14 cellular contexts compared by ENCODE assay signal in the genomic region with DNA sequence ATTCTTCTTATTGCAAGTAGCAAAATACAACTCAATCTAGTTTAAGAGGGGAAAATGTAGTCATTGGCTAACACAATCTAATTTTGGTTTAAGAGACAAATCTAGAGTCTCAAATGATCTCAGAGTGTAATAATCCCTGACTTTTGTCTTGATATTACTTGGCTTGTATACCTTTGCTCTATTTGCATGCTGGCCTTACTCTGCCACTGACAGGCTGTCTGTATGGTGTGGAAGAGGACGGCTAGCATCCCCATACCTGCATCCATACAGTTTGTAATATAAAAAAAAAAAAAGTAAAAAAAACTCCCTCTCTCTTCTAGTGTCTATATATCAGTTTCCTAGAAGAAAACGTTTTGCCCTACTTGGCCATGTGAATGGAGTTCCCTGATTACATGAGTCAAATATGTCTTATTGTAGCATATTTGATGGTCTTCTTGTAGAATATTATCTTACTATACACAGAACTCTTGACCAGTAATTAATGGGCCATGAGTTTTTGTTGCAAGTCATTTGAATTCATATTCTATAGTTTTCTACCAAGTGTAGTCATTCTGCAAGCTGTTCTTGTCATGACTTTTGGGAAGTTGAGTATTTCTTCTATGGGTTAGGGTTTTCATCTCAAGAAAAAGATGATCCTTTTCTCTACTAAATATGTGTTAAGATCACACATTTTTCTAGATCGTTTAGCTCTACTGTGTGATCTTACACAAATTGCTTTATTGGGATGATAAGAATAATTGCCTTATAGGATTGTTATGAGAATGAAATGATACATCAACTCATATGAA. TPM values are rescaled to one million over a fixed set of nuclear protein-coding genes. Genes with fewer than 3 reads are reported as not detected.
A peak's percentile ranks its signal among the peaks of the same experiment; 100 is the strongest.
DNase-seq lines count a peak whose midpoint lies in the region; ATAC-seq, FAIRE-seq and TF ChIP-seq lines count a peak whose summit lies in the region.
"Had no signal": no experiment of that assay in that cellular context is flagged by ENCODE, and none has a peak within 500 bp of the region (broad histone marks: within the 10 kb centered on the region; RNA-seq: fewer than 3 reads in every experiment).

No MANE protein-coding gene starts in this region.

- H3K27me3 ChIP-seq in MG63: no peaks in the 10 kb centered on the region
- H3K27me3 ChIP-seq: colonic mucosa, heart right ventricle, SJCRH30, uterus had no signal

- no peak for TF ChIP-seq CTCF in choroid plexus epithelial cell (conservative IDR thresholded peaks at IDR 0.05; ENCODE audit: low read depth, low read length)
- no peak for TF ChIP-seq CTCF in GM10266 (IDR thresholded peaks at IDR 0.05; ENCODE audit: control insufficient read depth, insufficient read depth, low read depth, missing control alignments)

- H3K36me3 ChIP-seq in MG63: no peaks in the 10 kb centered on the region
- H3K36me3 ChIP-seq: colonic mucosa, heart right ventricle, lower lobe of right lung, uterus had no signal

- ATAC-seq in HG03520 (IDR thresholded peaks at IDR 0.05; ENCODE audit: unreplicated experiment): peak; percentile 44
- ATAC-seq in stimulated activated effector memory CD8-positive, alpha-beta T cell treated with anti-CD3 and anti-CD28 coated beads, Interleukin-12 subunit alpha, Interleukin-12 subunit beta, amount 100 ng/mL, for 72 hours: peak; percentile 83
- ATAC-seq: heart right ventricle, lower lobe of right lung had no signal

- DNase-seq in activated naive CD4-positive, alpha-beta T cell treated with anti-CD3 and anti-CD28 coated beads, Interleukin-2, amount 10 ng/mL, durations not matched to agents 7 days and 5 days: no peak
- DNase-seq in choroid plexus epithelial cell (ENCODE audit: low read depth): peak; percentile 39
- DNase-seq in stimulated activated effector memory CD8-positive, alpha-beta T cell treated with anti-CD3 and anti-CD28 coated beads, Interleukin-12 subunit alpha, Interleukin-12 subunit beta, amount 100 ng/mL, for 72 hours (ENCODE audit: low spot score in 2 of 2): no peak
- DNase-seq in MG63: no peak
- no peak for DNase-seq in GM10266 (ENCODE audit: extremely low spot score)
- DNase-seq in frontal cortex (ENCODE audit: low spot score in 2 of 2): no peak
- DNase-seq: colonic mucosa, heart right ventricle, lower lobe of right lung, NCI-H524 treated with DMSO at 0.1 percent for 48 hours, SJCRH30, uterus had no signal

- CTCF ChIA-PET in activated naive CD4-positive, alpha-beta T cell treated with anti-CD3 and anti-CD28 coated beads, Interleukin-2, amount 10 ng/mL, durations not matched to agents 7 days and 5 days (lab: Charles Lee): no interaction called here

- peaks cover 19% of the 10 kb centered on the region for H3K36me3 Mint-ChIP-seq in activated naive CD4-positive, alpha-beta T cell treated with anti-CD3 and anti-CD28 coated beads, Interleukin-2, amount 50 U/mL, for 24 hours
- peaks cover 36% of the 10 kb centered on the region for H3K36me3 Mint-ChIP-seq in activated naive CD4-positive, alpha-beta T cell treated with anti-CD3 and anti-CD28 coated beads, Interleukin-2, amount 10 ng/mL, durations not matched to agents 7 days and 5 days
- peaks cover 87% of the 10 kb centered on the region for H3K36me3 Mint-ChIP-seq in stimulated activated effector memory CD8-positive, alpha-beta T cell treated with anti-CD3 and anti-CD28 coated beads, Interleukin-12 subunit alpha, Interleukin-12 subunit beta, amount 100 ng/mL, for 72 hours

- H3K4me3 Mint-ChIP-seq in activated naive CD4-positive, alpha-beta T cell treated with anti-CD3 and anti-CD28 coated beads, Interleukin-2, amount 50 U/mL, for 24 hours: peak overlapping the region; percentile 44
- H3K4me3 Mint-ChIP-seq in activated naive CD4-positive, alpha-beta T cell treated with anti-CD3 and anti-CD28 coated beads, Interleukin-2, amount 10 ng/mL, durations not matched to agents 7 days and 5 days: no peak overlapping the region
- peak overlapping the region; percentile 92 for H3K4me3 Mint-ChIP-seq in stimulated activated effector memory CD8-positive, alpha-beta T cell treated with anti-CD3 and anti-CD28 coated beads, Interleukin-12 subunit alpha, Interleukin-12 subunit beta, amount 100 ng/mL, for 72 hours

- peaks cover 5% of the 10 kb centered on the region for H3K9me3 Mint-ChIP-seq in activated naive CD4-positive, alpha-beta T cell treated with anti-CD3 and anti-CD28 coated beads, Interleukin-2, amount 50 U/mL, for 24 hours
- H3K9me3 Mint-ChIP-seq in activated naive CD4-positive, alpha-beta T cell treated with anti-CD3 and anti-CD28 coated beads, Interleukin-2, amount 10 ng/mL, durations not matched to agents 7 days and 5 days: peaks cover 1% of the 10 kb centered on the region
- H3K9me3 Mint-ChIP-seq in stimulated activated effector memory CD8-positive, alpha-beta T cell treated with anti-CD3 and anti-CD28 coated beads, Interleukin-12 subunit alpha, Interleukin-12 subunit beta, amount 100 ng/mL, for 72 hours: no peaks in the 10 kb centered on the region

- no peaks in the 10 kb centered on the region for H3K27me3 Mint-ChIP-seq in activated naive CD4-positive, alpha-beta T cell treated with anti-CD3 and anti-CD28 coated beads, Interleukin-2, amount 50 U/mL, for 24 hours
- H3K27me3 Mint-ChIP-seq in activated naive CD4-positive, alpha-beta T cell treated with anti-CD3 and anti-CD28 coated beads, Interleukin-2, amount 10 ng/mL, durations not matched to agents 7 days and 5 days: no peaks in the 10 kb centered on the region

- peak overlapping the region; percentile 59 for H3K27ac Mint-ChIP-seq in activated naive CD4-positive, alpha-beta T cell treated with anti-CD3 and anti-CD28 coated beads, Interleukin-2, amount 50 U/mL, for 24 hours
- no peak overlapping the region for H3K27ac Mint-ChIP-seq in activated naive CD4-positive, alpha-beta T cell treated with anti-CD3 and anti-CD28 coated beads, Interleukin-2, amount 10 ng/mL, durations not matched to agents 7 days and 5 days
- peak overlapping the region; percentile 64 for H3K27ac Mint-ChIP-seq in stimulated activated effector memory CD8-positive, alpha-beta T cell treated with anti-CD3 and anti-CD28 coated beads, Interleukin-12 subunit alpha, Interleukin-12 subunit beta, amount 100 ng/mL, for 72 hours

- FAIRE-seq in frontal cortex (lab: Jason Lieb, UNC): no peak

- no peaks in the 10 kb centered on the region for H3K9me3 ChIP-seq in MG63
- H3K9me3 ChIP-seq: colonic mucosa, lower lobe of right lung, uterus had no signal

- H3K4me3 ChIP-seq in choroid plexus epithelial cell (ENCODE audit: low read depth, low read length): peak overlapping the region; percentile 44
- no peak overlapping the region for H3K4me3 ChIP-seq in MG63
- H3K4me3 ChIP-seq: colonic mucosa, heart right ventricle, lower lobe of right lung, SJCRH30, uterus had no signal

- peaks cover 79% of the 10 kb centered on the region for H3K4me1 Mint-ChIP-seq in activated naive CD4-positive, alpha-beta T cell treated with anti-CD3 and anti-CD28 coated beads, Interleukin-2, amount 50 U/mL, for 24 hours
- H3K4me1 Mint-ChIP-seq in activated naive CD4-positive, alpha-beta T cell treated with anti-CD3 and anti-CD28 coated beads, Interleukin-2, amount 10 ng/mL, durations not matched to agents 7 days and 5 days: peaks cover 88% of the 10 kb centered on the region
- H3K4me1 Mint-ChIP-seq in stimulated activated effector memory CD8-positive, alpha-beta T cell treated with anti-CD3 and anti-CD28 coated beads, Interleukin-12 subunit alpha, Interleukin-12 subunit beta, amount 100 ng/mL, for 72 hours: peaks cover 41% of the 10 kb centered on the region

RNA-seq across cellular contexts. Expression of a gene that starts 8.2 kb away (rescaled TPM):
- total RNA-seq in MG63 (2014; rRNA removed; shearing (Covaris generic); ENCODE audit: low replicate concordance): 58.5 and 77.4 TPM in 2 replicates
- 151 TPM for total RNA-seq in frontal cortex

RNA-seq across cellular contexts. Expression of a gene that starts 58.7 kb away (rescaled TPM):
- total RNA-seq in MG63 (2014; rRNA removed; shearing (Covaris generic); ENCODE audit: low replicate concordance): 10.8 and 11.0 TPM in 2 replicates
- total RNA-seq in frontal cortex: 6.5 TPM
